11 cellular contexts compared by ENCODE assay signal in the genomic region with DNA sequence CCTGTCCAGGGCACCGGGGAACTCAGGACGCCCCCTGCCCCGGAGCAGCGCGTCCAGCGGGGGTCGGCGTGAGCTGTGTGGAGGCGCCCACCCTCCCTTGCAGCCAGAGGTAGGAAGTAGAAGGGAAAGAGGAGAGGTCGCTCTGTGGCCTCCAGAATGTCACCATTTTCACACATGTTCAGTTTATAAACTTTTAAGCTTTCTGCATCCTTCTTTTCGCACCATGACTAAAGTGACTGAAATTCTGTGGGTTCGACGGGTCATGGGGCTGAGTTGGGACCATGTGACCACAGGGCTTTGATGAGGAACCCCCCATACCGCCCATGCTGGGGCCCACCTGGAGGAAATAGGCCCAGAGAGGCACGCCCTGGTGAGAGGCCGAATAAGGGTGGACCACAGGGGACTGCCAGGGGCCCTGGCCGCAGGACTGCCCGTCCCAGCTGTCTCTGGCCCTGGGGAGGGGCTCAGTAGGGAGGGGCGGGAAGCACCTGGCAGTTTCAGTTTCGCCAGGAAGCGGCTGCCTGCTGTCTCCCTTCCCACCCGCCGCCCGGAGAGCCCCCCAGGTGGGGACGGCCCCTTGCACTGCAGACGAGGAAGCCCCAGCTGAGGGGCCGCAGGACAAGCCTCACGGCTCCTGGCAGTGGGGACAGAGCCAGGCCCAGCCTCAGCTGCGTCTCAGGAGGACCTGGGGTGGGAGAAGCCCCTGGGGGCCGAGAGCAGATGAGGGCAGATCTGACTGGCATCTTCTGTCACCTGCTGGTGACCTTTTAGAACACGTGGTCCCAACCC. TPM values are rescaled to one million over a fixed set of nuclear protein-coding genes. Genes with fewer than 3 reads are reported as not detected.
DNase-seq lines count a peak whose midpoint lies in the region; ATAC-seq, FAIRE-seq and TF ChIP-seq lines count a peak whose summit lies in the region.
"Had no signal": no experiment of that assay in that cellular context is flagged by ENCODE, and none has a peak within 500 bp of the region (broad histone marks: within the 10 kb centered on the region; RNA-seq: fewer than 3 reads in every experiment).

No MANE protein-coding gene starts in this region.

- H3K4me1 ChIP-seq in SJCRH30 (peaks cover 70% of the 10 kb centered on the region), transverse colon (peaks cover 0 to 5% (median 1%) of the 10 kb centered on the region in 4 donors), sigmoid colon (no peaks in the 10 kb centered on the region), small intestine (ENCODE audit: control insufficient read depth in 2 of 2, insufficient read depth in 1 of 2, low read depth in 1 of 2, low read length in 1 of 2) (no peaks in the 10 kb centered on the region)

- H3K27ac ChIP-seq in SJCRH30 (peak overlapping the region; percentile 64), transverse colon (peak overlapping the region in 2 of 4 donors; percentile 53 to 60), sigmoid colon (no peak overlapping the region), small intestine (ENCODE audit: low read depth in 1 of 2, low read length in 1 of 2) (peak overlapping the region in 1 of 2 donors; percentile 33)
- H3K27ac ChIP-seq: esophagus muscularis mucosa had no signal

- peak; percentile 39 for DNase-seq in Right ventricle myocardium inferior (ENCODE audit: missing footprints)
- DNase-seq in cardiac septum (ENCODE audit: low spot score), result no peak
- DNase-seq in SJCRH30, result peak; percentile 61 to 66
- DNase-seq in transverse colon, result peak; percentile 82
- DNase-seq in sigmoid colon, result no peak
- DNase-seq in NK-92 treated with Interleukin-12 subunit alpha and Interleukin-12 subunit beta, amount 100 ng/mL, for 24 hours (lab: John Stamatoyannopoulos, UW), result no peak
- DNase-seq in small intestine, result no peak
- DNase-seq: activated CD4-positive, alpha-beta T cell treated with anti-CD3 and anti-CD28 coated beads, Interleukin-2, amount 50 U/mL, for 1 hour; nucleus accumbens had no signal

- no peak for TF ChIP-seq CTCF in transverse colon (IDR thresholded peaks at IDR 0.05)
- TF ChIP-seq CTCF in sigmoid colon (IDR thresholded peaks at IDR 0.05), result no peak

- ATAC-seq in Right ventricle myocardium inferior (no peak), HG02852 (IDR thresholded peaks at IDR 0.05; ENCODE audit: unreplicated experiment) (peak; percentile 53)

- 41% methylated on average over 31 of the region's 31 CpGs; no CpG with 5 or more reads in 1 of the 2 donors for WGBS in transverse colon (ENCODE audit: low coverage in 1 of 2), 2 donors
- 33 to 34% methylated on average over 31 of the region's 31 CpGs for WGBS in sigmoid colon, 2 donors
- 35 to 41% (median 36%) methylated on average over 27 to 31 of the region's 31 CpGs for WGBS in small intestine, 3 donors

- H3K4me3 ChIP-seq in SJCRH30 (no peak overlapping the region), transverse colon (peak overlapping the region in 1 of 4 donors; percentile 16), sigmoid colon (no peak overlapping the region), small intestine (ENCODE audit: low read depth in 1 of 2, low read length in 2 of 2) (no peak overlapping the region)
- H3K4me3 ChIP-seq: esophagus muscularis mucosa had no signal

- H3K27me3 ChIP-seq in SJCRH30 (no peaks in the 10 kb centered on the region), transverse colon (peaks cover 51% of the 10 kb centered on the region), sigmoid colon (peaks cover 5 to 72% (median 26%) of the 10 kb centered on the region in 3 donors), small intestine (ENCODE audit: control insufficient read depth in 2 of 2, insufficient read depth in 2 of 2, low read length in 2 of 2) (no peaks in the 10 kb centered on the region)

- H3K9me3 ChIP-seq in SJCRH30 (replicated peaks) (no peaks in the 10 kb centered on the region), transverse colon (no peaks in the 10 kb centered on the region), sigmoid colon (no peaks in the 10 kb centered on the region), small intestine (ENCODE audit: control insufficient read depth, low read depth) (no peaks in the 10 kb centered on the region)
- H3K9me3 ChIP-seq: esophagus muscularis mucosa had no signal

- H3K36me3 ChIP-seq in SJCRH30, result peaks cover 8% of the 10 kb centered on the region
- no peaks in the 10 kb centered on the region for H3K36me3 ChIP-seq in transverse colon
- H3K36me3 ChIP-seq in sigmoid colon, result no peaks in the 10 kb centered on the region
- no peaks in the 10 kb centered on the region for H3K36me3 ChIP-seq in small intestine (ENCODE audit: control insufficient read depth in 2 of 2, insufficient read depth in 2 of 2, low read length in 2 of 2)
- H3K36me3 ChIP-seq: esophagus muscularis mucosa had no signal

- in situ Hi-C loops in transverse colon (cut with MboI; ENCODE audit: low pct_ligation_motif_present in 1 of 4, low pct_unique_long_range_greater_than_20kb in 1 of 4, low sequenced_read_pairs in 3 of 4), result no loop called here

- no peak for TF ChIP-seq EP300 in transverse colon (IDR thresholded peaks at IDR 0.05; ENCODE audit: low read depth)
- TF ChIP-seq EP300 in sigmoid colon (IDR thresholded peaks at IDR 0.05), result no peak

- TF ChIP-seq POLR2A in transverse colon (IDR thresholded peaks at IDR 0.05) (no peak), sigmoid colon (IDR thresholded peaks at IDR 0.05) (no peak)

- no peak for FAIRE-seq in small intestine (lab: Jason Lieb, UNC)

- intact Hi-C loops in Right ventricle myocardium inferior (cut with DNase I) (loop anchor here (10.0 kb wide), 1 partner anchor 447 kb away; no protein-coding TSS in a partner anchor), cardiac septum (cut with DNase I) (no loop called here), transverse colon (cut with DNase I; ENCODE audit: low total_unique reads) (no loop called here), sigmoid colon (cut with DNase I) (no loop called here)

RNA-seq across cellular contexts. Expression of a gene that starts 9.0 kb away (rescaled TPM):
- total RNA-seq in Right ventricle myocardium inferior, result 11.1 TPM
- total RNA-seq in cardiac septum, result 5.9 TPM
- 1.8 and 3.5 TPM in 2 replicates for total RNA-seq in SJCRH30 (2014; rRNA removed; shearing (Covaris generic))
- total RNA-seq in transverse colon, result 10 to 100 TPM in 1 of 4 donors, 1 to 10 TPM in 3; 4.0 to 18.5 (median 5.5) TPM
- total RNA-seq in sigmoid colon, result 10 to 100 TPM in 1 of 4 donors, 1 to 10 TPM in 2, under 1 TPM in 1; 0.95 to 26.8 (median 3.4) TPM
- polyA plus RNA-seq in sigmoid colon, result 1 to 10 TPM; 4.2 to 9.8 (median 7.2) TPM
- polyA plus RNA-seq in small intestine, result 1 to 10 TPM; 1.4 to 5.7 (median 2.5) TPM

Comparison
In these comparisons a context has a peak if more than half of its experiments do, and no peak if none do; other contexts are left out.
1. DNase-seq: peak in Right ventricle myocardium inferior (single experiment), SJCRH30 (2 of 2) and transverse colon (single experiment); none in cardiac septum (single experiment), sigmoid colon (single experiment), NK-92 treated with Interleukin-12 subunit alpha and Interleukin-12 subunit beta, amount 100 ng/mL, for 24 hours (single experiment) and small intestine (single experiment).